25 cellular contexts compared by ENCODE assay signal in genomic region chr13:29039212-29039611, GRCh38.
A peak's percentile ranks its signal among the peaks of the same experiment; 100 is the strongest.
DNase-seq lines count a peak whose midpoint lies in the region; ATAC-seq, FAIRE-seq and TF ChIP-seq lines count a peak whose summit lies in the region.
"Had no signal": no experiment of that assay in that cellular context is flagged by ENCODE, and none has a peak within 500 bp of the region (broad histone marks: within the 10 kb centered on the region; RNA-seq: fewer than 3 reads in every experiment).

No MANE protein-coding gene starts in this region.

- H3K14ac ChIP-seq in H1 (ENCODE audit: insufficient read length): no peak overlapping the region

- no peak overlapping the region for H3K4ac ChIP-seq in H1 (replicated peaks; ENCODE audit: insufficient read length, low read depth, low read length)

- H4K91ac ChIP-seq in H1 (replicated peaks; ENCODE audit: insufficient read length, low read length): no peak overlapping the region

- ATAC-seq in upper lobe of left lung (ENCODE audit: low FRiP score in 2 of 2) (peak; percentile 22 to 23), HG03439 (IDR thresholded peaks at IDR 0.05; ENCODE audit: unreplicated experiment) (no peak), T-helper 17 cell (no peak)
- ATAC-seq: A549, GM12878, HCT116 had no signal

- H3K27ac ChIP-seq in H1 (ENCODE audit: low read depth, low read length) (no peak overlapping the region), esophagus muscularis mucosa (replicated peaks in 1 of 4) (no peak overlapping the region), upper lobe of left lung (no peak overlapping the region)
- H3K27ac ChIP-seq: A549; BLaER1 treated with 17β-estradiol and CSF1 and Interleukin-3, amounts not matched to agents 10 nM and 100 nM; GM23248 had no signal

- peaks cover 1 to 2% of the 10 kb centered on the region in 2 experiments; a peak in 2 of 4 replicates for H3K9me3 ChIP-seq in H1 (ENCODE audit: insufficient read depth in 2 of 2, low read depth in 1 of 2, low read length in 1 of 2)
- H3K9me3 ChIP-seq in esophagus muscularis mucosa: peaks cover 0 to 2% (median under 1%) of the 10 kb centered on the region in 4 donors
- no peaks in the 10 kb centered on the region for H3K9me3 ChIP-seq in upper lobe of left lung
- H3K9me3 ChIP-seq in T-helper 17 cell (ENCODE audit: control insufficient read depth, low read length, poor library complexity, severe bottlenecking): no peaks in the 10 kb centered on the region
- H3K9me3 ChIP-seq: A549, BE2C had no signal

- H3K56ac ChIP-seq in H1 (replicated peaks; ENCODE audit: insufficient read length, low read depth, low read length): no peak overlapping the region

- H3K27me3 Mint-ChIP-seq in T-helper 17 cell: no peaks in the 10 kb centered on the region
- H3K27me3 Mint-ChIP-seq: CD4-positive, alpha-beta T cell; CD8-positive, alpha-beta memory T cell had no signal

- no peak overlapping the region for H2BK120ac ChIP-seq in H1 (replicated peaks; ENCODE audit: low read depth, low read length)

- H3K4me2 ChIP-seq in H1 (ENCODE audit: insufficient read depth in 1 of 2, low read depth in 2 of 2, low read length in 2 of 2): no peak overlapping the region
- H3K4me2 ChIP-seq: A549; BLaER1 treated with 17β-estradiol and CSF1 and Interleukin-3, amounts not matched to agents 10 nM and 100 nM had no signal

- H3K27me3 ChIP-seq in H1 (replicated peaks in 1 of 4; ENCODE audit: control insufficient read depth in 3 of 4, extremely low read depth in 1 of 4, insufficient read depth in 3 of 4, low read length in 3 of 4) (no peaks in the 10 kb centered on the region), esophagus muscularis mucosa (no peaks in the 10 kb centered on the region), upper lobe of left lung (no peaks in the 10 kb centered on the region)
- H3K27me3 ChIP-seq: BLaER1 treated with 17β-estradiol and CSF1 and Interleukin-3, amounts not matched to agents 10 nM and 100 nM had no signal

- no peak overlapping the region for H3K27ac Mint-ChIP-seq in T-helper 17 cell
- H3K27ac Mint-ChIP-seq: CD14-positive monocyte; CD4-positive, alpha-beta T cell; CD8-positive, alpha-beta memory T cell; H9 had no signal

- no peak overlapping the region for H2BK12ac ChIP-seq in H1 (ENCODE audit: low read depth, low read length)

- CTCF ChIA-PET in H1 (lab: Charles Lee; ENCODE audit: partially characterized antibody): no interaction called here

- H4K5ac ChIP-seq in H1 (ENCODE audit: insufficient read length, low read depth, low read length): no peak overlapping the region

- H3K9ac ChIP-seq in H1 (replicated peaks in 1 of 4; ENCODE audit: extremely low read depth in 1 of 4, low read depth in 3 of 4, low read length in 3 of 4): no peak overlapping the region
- H3K9ac ChIP-seq: BLaER1 treated with 17β-estradiol and CSF1 and Interleukin-3, amounts not matched to agents 10 nM and 100 nM; GM23248 had no signal

- TF ChIP-seq POLR2A in H1 (IDR thresholded peaks at IDR 0.05; ENCODE audit: control extremely low read depth in 1 of 2, low read depth in 2 of 2, low read length in 2 of 2): no peak
- TF ChIP-seq POLR2A in esophagus muscularis mucosa (IDR thresholded peaks at IDR 0.05; ENCODE audit: low read depth): no peak
- TF ChIP-seq POLR2A in upper lobe of left lung (IDR thresholded peaks at IDR 0.05): no peak

- H3K79me1 ChIP-seq in H1 (ENCODE audit: low read depth, low read length): no peaks in the 10 kb centered on the region

- H2BK15ac ChIP-seq in H1 (ENCODE audit: low read length): no peak overlapping the region

- H3K18ac ChIP-seq in H1 (ENCODE audit: extremely low read depth, low read length): no peak overlapping the region

- peaks cover 2% of the 10 kb centered on the region for H3K36me3 Mint-ChIP-seq in T-helper 17 cell (ENCODE audit: low read depth)
- H3K36me3 Mint-ChIP-seq: CD14-positive monocyte; CD8-positive, alpha-beta memory T cell had no signal

- no peak overlapping the region for H2AK5ac ChIP-seq in H1 (ENCODE audit: low read depth, low read length)

- H2BK20ac ChIP-seq in H1 (ENCODE audit: low read length): no peak overlapping the region

- intact Hi-C loops in esophagus muscularis mucosa (cut with DNase I): no loop called here

- no peak overlapping the region for H2AFZ ChIP-seq in H1 (ENCODE audit: low read length)
- H2AFZ ChIP-seq: GM23248 had no signal

- H3K4me3 ChIP-seq in H1 (ENCODE audit: extremely low read depth in 1 of 4, insufficient read depth in 2 of 4, low read depth in 3 of 4, low read length in 4 of 4) (no peak overlapping the region), esophagus muscularis mucosa (no peak overlapping the region), upper lobe of left lung (no peak overlapping the region)
- H3K4me3 ChIP-seq: A549; BLaER1 treated with 17β-estradiol and CSF1 and Interleukin-3, amounts not matched to agents 10 nM and 100 nM; GM12878; GM23248 had no signal

- no peaks in the 10 kb centered on the region for H3K36me3 ChIP-seq in H1 (ENCODE audit: control insufficient read depth in 2 of 4, insufficient read depth in 4 of 4, low read length in 3 of 4)
- H3K36me3 ChIP-seq in esophagus muscularis mucosa: no peaks in the 10 kb centered on the region
- H3K36me3 ChIP-seq in upper lobe of left lung: no peaks in the 10 kb centered on the region
- H3K36me3 ChIP-seq: BE2C; BLaER1 treated with 17β-estradiol and CSF1 and Interleukin-3, amounts not matched to agents 10 nM and 100 nM had no signal

- H3K4me3 Mint-ChIP-seq in T-helper 17 cell: no peak overlapping the region
- H3K4me3 Mint-ChIP-seq: CD14-positive monocyte; CD4-positive, alpha-beta T cell; CD8-positive, alpha-beta memory T cell; H9 had no signal

- H3K23me2 ChIP-seq in H1 (ENCODE audit: low read depth, low read length): no peaks in the 10 kb centered on the region

- H3K4me1 ChIP-seq in H1 (replicated peaks in 1 of 4; ENCODE audit: control insufficient read depth in 3 of 4, insufficient read depth in 4 of 4, low read length in 3 of 4): no peaks in the 10 kb centered on the region
- H3K4me1 ChIP-seq in esophagus muscularis mucosa: no peaks in the 10 kb centered on the region
- no peaks in the 10 kb centered on the region for H3K4me1 ChIP-seq in upper lobe of left lung
- H3K4me1 ChIP-seq: A549; BE2C; BLaER1 treated with 17β-estradiol and CSF1 and Interleukin-3, amounts not matched to agents 10 nM and 100 nM had no signal

- no peak for TF ChIP-seq CTCF in H1 (IDR thresholded peaks at IDR 0.05; ENCODE audit: control extremely low read depth in 1 of 3, insufficient read depth in 1 of 3, low read depth in 1 of 3, low read length in 3 of 3)
- no peak for TF ChIP-seq CTCF in esophagus muscularis mucosa (IDR thresholded peaks at IDR 0.05)
- no peak for TF ChIP-seq CTCF in upper lobe of left lung (IDR thresholded peaks at IDR 0.05)

- H3K4me1 Mint-ChIP-seq in T-helper 17 cell: no peaks in the 10 kb centered on the region
- H3K4me1 Mint-ChIP-seq: CD14-positive monocyte; CD8-positive, alpha-beta memory T cell; H9 had no signal

- DNase-seq in H1 (ENCODE audit: low read depth in 1 of 2, low spot score in 2 of 2): no peak
- peak; percentile 45 for DNase-seq in esophagus muscularis mucosa (ENCODE audit: extremely low spot score)
- DNase-seq in upper lobe of left lung: peak in 1 of 2 donors; percentile 75
- no peak for DNase-seq in NCI-H187 treated with DMSO at 0.1 percent for 48 hours (lab: John Stamatoyannopoulos, UW)
- DNase-seq in T-helper 17 cell: no peak
- DNase-seq: 8988T; ACHN; AML-193; BE2C; CD4-positive, alpha-beta T cell; CD8-positive, alpha-beta memory T cell; DMS 273 treated with DMSO at 0.1 percent for 48 hours; DMS79; EL; GDM1; GM23248; H9 had no signal

- TF ChIP-seq RAD21 in H1 (IDR thresholded peaks at IDR 0.05 in 1 of 2, conservative IDR thresholded peaks at IDR 0.05 in 1 of 2; ENCODE audit: low read depth in 2 of 2, low read length in 2 of 2): no peak

- H2BK5ac ChIP-seq in H1 (ENCODE audit: low read depth, low read length): no peak overlapping the region

- peak overlapping the region; percentile 51; the same call in 1 of the 2 replicates for H4K8ac ChIP-seq in H1 (ENCODE audit: extremely low read depth, insufficient read depth, low read length)

- no peak for TF ChIP-seq EP300 in H1 (IDR thresholded peaks at IDR 0.05; ENCODE audit: borderline replicate concordance in 1 of 2, low read depth in 2 of 2, low read length in 2 of 2)
- no peak for TF ChIP-seq EP300 in esophagus muscularis mucosa (IDR thresholded peaks at IDR 0.05)
- no peak for TF ChIP-seq EP300 in upper lobe of left lung (IDR thresholded peaks at IDR 0.05)

- H4K20me1 ChIP-seq in H1 (replicated peaks in 1 of 2; ENCODE audit: control insufficient read depth in 1 of 2, insufficient read depth in 2 of 2, low read length in 2 of 2): no peaks in the 10 kb centered on the region
- H4K20me1 ChIP-seq: BLaER1 treated with 17β-estradiol and CSF1 and Interleukin-3, amounts not matched to agents 10 nM and 100 nM had no signal

- POLR2A ChIA-PET in H1 (lab: Charles Lee; ENCODE audit: partially characterized antibody): interaction anchor here (0.6 kb wide), 1 partner anchor 55 kb away, joined by 3 read pairs; no protein-coding TSS in a partner anchor

- FAIRE-seq in H1 (lab: Jason Lieb, UNC): no peak
- FAIRE-seq: A549, D721Med, GM12878, GM19239 had no signal

- WGBS in H1 (ENCODE audit: extremely low coverage in 1 of 2, insufficient coverage in 1 of 2, insufficient read length in 1 of 2, insufficient replicate concordance in 2 of 2, low coverage in 1 of 2, low lambda C conversion rate in 2 of 2, missing lambda C conversion rate in 1 of 2), 2 experiments: 93% methylated on average over 15 of the region's 18 CpGs; no CpG with 5 or more reads in 1 of the 2 experiments
- 89% methylated on average over 14 of the region's 18 CpGs for WGBS in esophagus muscularis mucosa
- WGBS in upper lobe of left lung, 2 donors: 88 to 91% methylated on average over 15 to 18 of the region's 18 CpGs

- H3K23ac ChIP-seq in H1 (ENCODE audit: insufficient read length): no peak overlapping the region

- no peaks in the 10 kb centered on the region for H3K79me2 ChIP-seq in H1 (ENCODE audit: control insufficient read depth in 1 of 2, insufficient read depth in 2 of 2, low read length in 2 of 2)

TF ChIP-seq in H1, 55 proteins besides CTCF, POLR2A, EP300 and RAD21 (continues in another document):
- TF ChIP-seq USF2 (IDR thresholded peaks at IDR 0.05; ENCODE audit: low read length): no peak
- TF ChIP-seq SIN3A (conservative IDR thresholded peaks at IDR 0.05 in 1 of 2, IDR thresholded peaks at IDR 0.05 in 1 of 2; ENCODE audit: low read depth in 1 of 2, low read length in 2 of 2): no peak
- no peak for TF ChIP-seq KDM1A (IDR thresholded peaks at IDR 0.05; ENCODE audit: borderline replicate concordance, low read length)
- TF ChIP-seq TBP (IDR thresholded peaks at IDR 0.05; ENCODE audit: low read depth, low read length): no peak
- no peak for TF ChIP-seq HDAC2 (IDR thresholded peaks at IDR 0.05; ENCODE audit: borderline replicate concordance in 1 of 2, low read depth in 2 of 2, low read length in 2 of 2)

Comparison
In these comparisons a context has a peak if more than half of its experiments do, and no peak if none do; other contexts are left out.
1. ATAC-seq: peak in upper lobe of left lung (2 of 2); none in HG03439 (single experiment) and T-helper 17 cell (single experiment).